ENCODE assay signal across 12 cellular contexts in the genomic region with DNA sequence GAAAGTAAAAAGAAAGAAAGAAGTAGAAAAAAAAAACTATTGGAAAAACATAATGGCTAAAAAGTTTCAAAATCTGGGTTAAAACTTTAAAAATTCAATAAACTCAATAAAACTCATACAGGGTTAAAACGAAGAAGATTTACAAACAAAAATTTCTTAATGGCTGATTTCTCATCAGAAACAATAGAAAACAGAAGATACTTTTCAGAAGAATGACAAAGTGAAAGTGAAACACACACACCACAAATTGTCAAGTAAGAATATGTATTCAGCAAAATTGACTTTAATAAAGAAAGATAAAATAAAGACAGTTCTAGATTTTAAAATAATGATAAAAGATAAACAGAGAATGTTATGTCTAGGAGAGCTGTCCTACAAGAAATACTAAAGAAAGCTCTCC.
DNase-seq lines count a peak whose midpoint lies in the region; ATAC-seq and TF ChIP-seq lines count a peak whose summit lies in the region.
"Had no signal": no experiment of that assay in that cellular context is flagged by ENCODE, and none has a peak within 500 bp of the region (broad histone marks: within the 10 kb centered on the region; RNA-seq: fewer than 3 reads in every experiment).

No MANE protein-coding gene starts in this region.

- H3K36me3 Mint-ChIP-seq in activated CD4-positive, alpha-beta memory T cell treated with anti-CD3 and anti-CD28 coated beads, Interleukin-2, amount 10 ng/mL, durations not matched to agents 7 days and 5 days (ENCODE audit: low read depth) = no peaks in the 10 kb centered on the region
- H3K36me3 Mint-ChIP-seq: CD8-positive, alpha-beta T cell had no signal

- H2AFZ ChIP-seq in hepatocyte = peak overlapping the region; percentile 10

- 80% methylated on average over 1 of the region's 1 CpG for WGBS in hepatocyte (ENCODE audit: low lambda C conversion rate, missing lambda C conversion rate)

- no peak for TF ChIP-seq CTCF in hepatocyte (IDR thresholded peaks at IDR 0.05; ENCODE audit: poor library complexity)
- no peak for TF ChIP-seq CTCF in ascending aorta (IDR thresholded peaks at IDR 0.05)

- CTCF ChIA-PET in activated CD4-positive, alpha-beta memory T cell treated with anti-CD3 and anti-CD28 coated beads, Interleukin-2, amount 10 ng/mL, durations not matched to agents 7 days and 5 days (lab: Charles Lee) = no interaction called here

- H3K9me2 ChIP-seq in hepatocyte (replicated peaks; ENCODE audit: insufficient read depth) = no peaks in the 10 kb centered on the region

- H3K4me1 ChIP-seq in hepatocyte (ENCODE audit: insufficient read depth) = no peaks in the 10 kb centered on the region
- H3K4me1 ChIP-seq in ascending aorta = no peaks in the 10 kb centered on the region

- POLR2A ChIA-PET in activated CD4-positive, alpha-beta memory T cell treated with anti-CD3 and anti-CD28 coated beads, Interleukin-2, amount 10 ng/mL, durations not matched to agents 7 days and 5 days (lab: Charles Lee) = interaction anchor here (1.8 kb wide), 1 partner anchor 30 kb away, joined by 6 read pairs; no protein-coding TSS in a partner anchor

- ATAC-seq in GM18907 (IDR thresholded peaks at IDR 0.05; ENCODE audit: unreplicated experiment) = no peak
- ATAC-seq in HG03521 (IDR thresholded peaks at IDR 0.05; ENCODE audit: unreplicated experiment) = no peak
- ATAC-seq: CD8-positive, alpha-beta T cell had no signal

- H3K27ac Mint-ChIP-seq in activated CD4-positive, alpha-beta memory T cell treated with anti-CD3 and anti-CD28 coated beads, Interleukin-2, amount 10 ng/mL, durations not matched to agents 7 days and 5 days = no peak overlapping the region
- H3K27ac Mint-ChIP-seq: CD8-positive, alpha-beta T cell had no signal

- H3K27ac ChIP-seq in hepatocyte = no peak overlapping the region
- H3K27ac ChIP-seq in ascending aorta = no peak overlapping the region
- H3K27ac ChIP-seq: dorsolateral prefrontal cortex, VCaP had no signal

- in situ Hi-C loops in ACHN (cut with HindIII; ENCODE audit: low pct_ligation_motif_present, low pct_unique_long_range_greater_than_20kb, low sequenced_read_pairs) = no loop called here

- H3K4me2 ChIP-seq in hepatocyte = no peak overlapping the region

- no peaks in the 10 kb centered on the region for H3K9me3 Mint-ChIP-seq in activated CD4-positive, alpha-beta memory T cell treated with anti-CD3 and anti-CD28 coated beads, Interleukin-2, amount 10 ng/mL, durations not matched to agents 7 days and 5 days
- H3K9me3 Mint-ChIP-seq: CD8-positive, alpha-beta T cell had no signal

- no peaks in the 10 kb centered on the region for H4K20me1 ChIP-seq in hepatocyte (ENCODE audit: insufficient read depth, poor library complexity, severe bottlenecking)

- H3K79me2 ChIP-seq in hepatocyte = no peaks in the 10 kb centered on the region

- DNase-seq in ACHN (peak; percentile 20), HCEC 1CT (peak; percentile 7), hepatocyte (ENCODE audit: low spot score) (no peak), HT-29 (ENCODE audit: low spot score) (no peak), ascending aorta (ENCODE audit: low spot score in 2 of 2) (no peak)
- no peak for DNase-seq in activated CD4-positive, alpha-beta memory T cell treated with anti-CD3 and anti-CD28 coated beads, Interleukin-2, amount 10 ng/mL, durations not matched to agents 7 days and 5 days
- DNase-seq: CD8-positive, alpha-beta T cell; dorsolateral prefrontal cortex; NCI-H1436 had no signal

- H3K36me3 ChIP-seq in hepatocyte (replicated peaks; ENCODE audit: insufficient read depth, low read depth) (no peaks in the 10 kb centered on the region), ascending aorta (no peaks in the 10 kb centered on the region)

- H3K4me3 ChIP-seq in hepatocyte (no peak overlapping the region), ascending aorta (no peak overlapping the region)
- H3K4me3 ChIP-seq: dorsolateral prefrontal cortex had no signal

- H3K27me3 Mint-ChIP-seq in activated CD4-positive, alpha-beta memory T cell treated with anti-CD3 and anti-CD28 coated beads, Interleukin-2, amount 10 ng/mL, durations not matched to agents 7 days and 5 days = no peaks in the 10 kb centered on the region

- peak overlapping the region; percentile 43 for H3K4me3 Mint-ChIP-seq in activated CD4-positive, alpha-beta memory T cell treated with anti-CD3 and anti-CD28 coated beads, Interleukin-2, amount 10 ng/mL, durations not matched to agents 7 days and 5 days
- H3K4me3 Mint-ChIP-seq: CD8-positive, alpha-beta T cell had no signal

- no peaks in the 10 kb centered on the region for H3K9me3 ChIP-seq in hepatocyte (ENCODE audit: low read depth)
- H3K9me3 ChIP-seq in ascending aorta = no peaks in the 10 kb centered on the region

- no peaks in the 10 kb centered on the region for H3K27me3 ChIP-seq in hepatocyte
- H3K27me3 ChIP-seq in ascending aorta = no peaks in the 10 kb centered on the region
- H3K27me3 ChIP-seq: dorsolateral prefrontal cortex had no signal

- peaks cover 12% of the 10 kb centered on the region for H3K4me1 Mint-ChIP-seq in activated CD4-positive, alpha-beta memory T cell treated with anti-CD3 and anti-CD28 coated beads, Interleukin-2, amount 10 ng/mL, durations not matched to agents 7 days and 5 days

- intact Hi-C loops in ascending aorta (cut with DNase I) = no loop called here

Comparison
In these comparisons a context has a peak if more than half of its experiments do, and no peak if none do; other contexts are left out.
1. DNase-seq: peak in ACHN (single experiment) and HCEC 1CT (single experiment); none in activated CD4-positive, alpha-beta memory T cell treated with anti-CD3 and anti-CD28 coated beads, Interleukin-2, amount 10 ng/mL, durations not matched to agents 7 days and 5 days (single experiment), hepatocyte (single experiment), HT-29 (single experiment) and ascending aorta (0 of 2).